Comparison of ENCODE assay signal across 1 cellular context in genomic region chr7:158996214-158997109, GRCh38.
TF ChIP-seq lines count a peak whose summit lies in the region.

No MANE protein-coding gene starts in this region.

TF ChIP-seq in K562, 482 proteins besides CTCF, POLR2A, EP300 and RAD21 (continued from another document):
- TF ChIP-seq ZBTB33 (CRISPR knock-in tag; IDR thresholded peaks at IDR 0.05) (0 out of 2 replicates have a peak, but pooled peaks have one; percentile 53), HMGN3 (IDR thresholded peaks at IDR 0.05; ENCODE audit: borderline replicate concordance, extremely low read depth, insufficient read length, low read depth, low read length) (peak; percentile 12), JUNB (CRISPR knock-in tag; conservative IDR thresholded peaks at IDR 0.05) (no peak), ELF1 (tag; IDR thresholded peaks at IDR 0.05) (no peak), KLF6 (CRISPR knock-in tag; IDR thresholded peaks at IDR 0.05; ENCODE audit: borderline replicate concordance) (no peak), E2F6 (IDR thresholded peaks at IDR 0.05; ENCODE audit: borderline replicate concordance in 1 of 2, extremely low read depth in 1 of 2, insufficient read depth in 1 of 2, insufficient read length in 1 of 2, low read depth in 1 of 2, low read length in 1 of 2, poor library complexity in 1 of 2, severe bottlenecking in 1 of 2) (peak in 1 of 2 experiments; percentile 51), ZNF354B (CRISPR knock-in tag; IDR thresholded peaks at IDR 0.05) (no peak), NFIC (IDR thresholded peaks at IDR 0.05) (no peak), POLR2B (IDR thresholded peaks at IDR 0.05; ENCODE audit: low read depth, partially characterized antibody) (no peak), HCFC1 (IDR thresholded peaks at IDR 0.05; ENCODE audit: low read depth, low read length) (no peak), ASH1L (IDR thresholded peaks at IDR 0.05; ENCODE audit: borderline replicate concordance, low read depth, partially characterized antibody) (no peak), MXD1 (CRISPR knock-in tag; IDR thresholded peaks at IDR 0.05; ENCODE audit: borderline replicate concordance, poor library complexity, severe bottlenecking) (no peak), L3MBTL2 (IDR thresholded peaks at IDR 0.05) (0 out of 2 replicates have a peak, but pooled peaks have one; percentile 16), NCOA6 (IDR thresholded peaks at IDR 0.05) (no peak), ZNF551 (CRISPR knock-in tag; IDR thresholded peaks at IDR 0.05) (no peak), ZNF639 (CRISPR knock-in tag; conservative IDR thresholded peaks at IDR 0.05 in 1 of 2, IDR thresholded peaks at IDR 0.05 in 1 of 2) (no peak), THRAP3 (IDR thresholded peaks at IDR 0.05; ENCODE audit: borderline replicate concordance) (no peak), CCNT2 (IDR thresholded peaks at IDR 0.05; ENCODE audit: borderline replicate concordance, extremely low read depth, insufficient read length, low read depth, low read length) (no peak), CBX8 (IDR thresholded peaks at IDR 0.05; ENCODE audit: borderline replicate concordance, extremely low read depth, low read depth, low read length, poor library complexity, severe bottlenecking) (no peak), ZBTB49 (CRISPR knock-in tag; IDR thresholded peaks at IDR 0.05; ENCODE audit: borderline replicate concordance) (no peak), HNRNPUL1 (IDR thresholded peaks at IDR 0.05; ENCODE audit: low read length) (no peak), LCOR (CRISPR knock-in tag; IDR thresholded peaks at IDR 0.05) (no peak), THAP12 (CRISPR knock-in tag; IDR thresholded peaks at IDR 0.05) (no peak), MBD2 (IDR thresholded peaks at IDR 0.05; ENCODE audit: borderline replicate concordance, low read depth) (no peak), ZFP1 (CRISPR knock-in tag; IDR thresholded peaks at IDR 0.05) (no peak), ZNF197 (CRISPR knock-in tag; IDR thresholded peaks at IDR 0.05; ENCODE audit: low read depth) (no peak), ZNF263 (CRISPR knock-in tag; IDR thresholded peaks at IDR 0.05; ENCODE audit: borderline replicate concordance) (no peak), CHD7 (IDR thresholded peaks at IDR 0.05; ENCODE audit: low read depth, low read length) (no peak), CREB3L1 (IDR thresholded peaks at IDR 0.05; ENCODE audit: borderline replicate concordance, low read depth) (no peak)
